1 cellular context compared by ENCODE assay signal in the genomic region with DNA sequence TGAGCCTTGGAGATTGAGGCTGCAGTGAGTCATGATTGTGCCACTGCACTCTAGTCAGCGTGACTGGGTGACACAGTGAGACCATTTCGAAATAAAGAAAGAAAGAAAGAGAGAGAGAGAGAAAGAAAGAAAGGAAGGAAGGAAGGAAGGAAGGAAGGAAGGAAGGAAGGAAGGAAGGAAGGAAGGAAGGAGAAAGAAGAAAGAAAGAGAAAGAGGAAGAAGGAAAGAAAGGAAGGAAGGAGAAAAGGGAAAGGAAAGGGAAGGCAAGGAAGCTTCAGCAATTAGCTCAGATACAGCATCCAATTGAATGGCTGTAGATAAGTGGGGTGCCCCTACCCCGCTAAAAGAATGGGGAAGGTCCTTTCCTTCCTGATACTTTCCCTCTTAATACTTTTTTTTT.
TF ChIP-seq lines count a peak whose summit lies in the region.

No MANE protein-coding gene starts in this region.

TF ChIP-seq in WTC11, 78 proteins besides CTCF, POLR2A, EP300 and RAD21 (continued from another document):
- TF ChIP-seq JAZF1 (CRISPR knock-in tag; IDR thresholded peaks at IDR 0.05) (no peak), ATF1 (CRISPR knock-in tag; IDR thresholded peaks at IDR 0.05) (no peak), ZNF425 (CRISPR knock-in tag; conservative IDR thresholded peaks at IDR 0.05) (no peak), NR1H2 (CRISPR knock-in tag; IDR thresholded peaks at IDR 0.05) (no peak), IRF2 (CRISPR knock-in tag; IDR thresholded peaks at IDR 0.05; ENCODE audit: borderline replicate concordance, low read depth) (no peak), ELF4 (CRISPR knock-in tag; IDR thresholded peaks at IDR 0.05; ENCODE audit: low read depth) (no peak), FOXK1 (CRISPR knock-in tag; IDR thresholded peaks at IDR 0.05) (no peak), E2F5 (CRISPR knock-in tag; IDR thresholded peaks at IDR 0.05) (no peak)
- TF ChIP-seq, protein P1, sequence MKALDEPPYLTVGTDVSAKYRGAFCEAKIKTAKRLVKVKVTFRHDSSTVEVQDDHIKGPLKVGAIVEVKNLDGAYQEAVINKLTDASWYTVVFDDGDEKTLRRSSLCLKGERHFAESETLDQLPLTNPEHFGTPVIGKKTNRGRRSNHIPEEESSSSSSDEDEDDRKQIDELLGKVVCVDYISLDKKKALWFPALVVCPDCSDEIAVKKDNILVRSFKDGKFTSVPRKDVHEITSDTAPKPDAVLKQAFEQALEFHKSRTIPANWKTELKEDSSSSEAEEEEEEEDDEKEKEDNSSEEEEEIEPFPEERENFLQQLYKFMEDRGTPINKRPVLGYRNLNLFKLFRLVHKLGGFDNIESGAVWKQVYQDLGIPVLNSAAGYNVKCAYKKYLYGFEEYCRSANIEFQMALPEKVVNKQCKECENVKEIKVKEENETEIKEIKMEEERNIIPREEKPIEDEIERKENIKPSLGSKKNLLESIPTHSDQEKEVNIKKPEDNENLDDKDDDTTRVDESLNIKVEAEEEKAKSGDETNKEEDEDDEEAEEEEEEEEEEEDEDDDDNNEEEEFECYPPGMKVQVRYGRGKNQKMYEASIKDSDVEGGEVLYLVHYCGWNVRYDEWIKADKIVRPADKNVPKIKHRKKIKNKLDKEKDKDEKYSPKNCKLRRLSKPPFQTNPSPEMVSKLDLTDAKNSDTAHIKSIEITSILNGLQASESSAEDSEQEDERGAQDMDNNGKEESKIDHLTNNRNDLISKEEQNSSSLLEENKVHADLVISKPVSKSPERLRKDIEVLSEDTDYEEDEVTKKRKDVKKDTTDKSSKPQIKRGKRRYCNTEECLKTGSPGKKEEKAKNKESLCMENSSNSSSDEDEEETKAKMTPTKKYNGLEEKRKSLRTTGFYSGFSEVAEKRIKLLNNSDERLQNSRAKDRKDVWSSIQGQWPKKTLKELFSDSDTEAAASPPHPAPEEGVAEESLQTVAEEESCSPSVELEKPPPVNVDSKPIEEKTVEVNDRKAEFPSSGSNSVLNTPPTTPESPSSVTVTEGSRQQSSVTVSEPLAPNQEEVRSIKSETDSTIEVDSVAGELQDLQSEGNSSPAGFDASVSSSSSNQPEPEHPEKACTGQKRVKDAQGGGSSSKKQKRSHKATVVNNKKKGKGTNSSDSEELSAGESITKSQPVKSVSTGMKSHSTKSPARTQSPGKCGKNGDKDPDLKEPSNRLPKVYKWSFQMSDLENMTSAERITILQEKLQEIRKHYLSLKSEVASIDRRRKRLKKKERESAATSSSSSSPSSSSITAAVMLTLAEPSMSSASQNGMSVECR (CRISPR knock-in tag; IDR thresholded peaks at IDR 0.05; ENCODE audit: borderline replicate concordance) = no peak
- TF ChIP-seq, protein P2, sequence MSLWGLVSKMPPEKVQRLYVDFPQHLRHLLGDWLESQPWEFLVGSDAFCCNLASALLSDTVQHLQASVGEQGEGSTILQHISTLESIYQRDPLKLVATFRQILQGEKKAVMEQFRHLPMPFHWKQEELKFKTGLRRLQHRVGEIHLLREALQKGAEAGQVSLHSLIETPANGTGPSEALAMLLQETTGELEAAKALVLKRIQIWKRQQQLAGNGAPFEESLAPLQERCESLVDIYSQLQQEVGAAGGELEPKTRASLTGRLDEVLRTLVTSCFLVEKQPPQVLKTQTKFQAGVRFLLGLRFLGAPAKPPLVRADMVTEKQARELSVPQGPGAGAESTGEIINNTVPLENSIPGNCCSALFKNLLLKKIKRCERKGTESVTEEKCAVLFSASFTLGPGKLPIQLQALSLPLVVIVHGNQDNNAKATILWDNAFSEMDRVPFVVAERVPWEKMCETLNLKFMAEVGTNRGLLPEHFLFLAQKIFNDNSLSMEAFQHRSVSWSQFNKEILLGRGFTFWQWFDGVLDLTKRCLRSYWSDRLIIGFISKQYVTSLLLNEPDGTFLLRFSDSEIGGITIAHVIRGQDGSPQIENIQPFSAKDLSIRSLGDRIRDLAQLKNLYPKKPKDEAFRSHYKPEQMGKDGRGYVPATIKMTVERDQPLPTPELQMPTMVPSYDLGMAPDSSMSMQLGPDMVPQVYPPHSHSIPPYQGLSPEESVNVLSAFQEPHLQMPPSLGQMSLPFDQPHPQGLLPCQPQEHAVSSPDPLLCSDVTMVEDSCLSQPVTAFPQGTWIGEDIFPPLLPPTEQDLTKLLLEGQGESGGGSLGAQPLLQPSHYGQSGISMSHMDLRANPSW (CRISPR knock-in tag; conservative IDR thresholded peaks at IDR 0.05; ENCODE audit: low read depth) = no peak
- TF ChIP-seq, protein P3, sequence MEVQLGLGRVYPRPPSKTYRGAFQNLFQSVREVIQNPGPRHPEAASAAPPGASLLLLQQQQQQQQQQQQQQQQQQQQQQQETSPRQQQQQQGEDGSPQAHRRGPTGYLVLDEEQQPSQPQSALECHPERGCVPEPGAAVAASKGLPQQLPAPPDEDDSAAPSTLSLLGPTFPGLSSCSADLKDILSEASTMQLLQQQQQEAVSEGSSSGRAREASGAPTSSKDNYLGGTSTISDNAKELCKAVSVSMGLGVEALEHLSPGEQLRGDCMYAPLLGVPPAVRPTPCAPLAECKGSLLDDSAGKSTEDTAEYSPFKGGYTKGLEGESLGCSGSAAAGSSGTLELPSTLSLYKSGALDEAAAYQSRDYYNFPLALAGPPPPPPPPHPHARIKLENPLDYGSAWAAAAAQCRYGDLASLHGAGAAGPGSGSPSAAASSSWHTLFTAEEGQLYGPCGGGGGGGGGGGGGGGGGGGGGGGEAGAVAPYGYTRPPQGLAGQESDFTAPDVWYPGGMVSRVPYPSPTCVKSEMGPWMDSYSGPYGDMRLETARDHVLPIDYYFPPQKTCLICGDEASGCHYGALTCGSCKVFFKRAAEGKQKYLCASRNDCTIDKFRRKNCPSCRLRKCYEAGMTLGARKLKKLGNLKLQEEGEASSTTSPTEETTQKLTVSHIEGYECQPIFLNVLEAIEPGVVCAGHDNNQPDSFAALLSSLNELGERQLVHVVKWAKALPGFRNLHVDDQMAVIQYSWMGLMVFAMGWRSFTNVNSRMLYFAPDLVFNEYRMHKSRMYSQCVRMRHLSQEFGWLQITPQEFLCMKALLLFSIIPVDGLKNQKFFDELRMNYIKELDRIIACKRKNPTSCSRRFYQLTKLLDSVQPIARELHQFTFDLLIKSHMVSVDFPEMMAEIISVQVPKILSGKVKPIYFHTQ (CRISPR knock-in tag; IDR thresholded peaks at IDR 0.05) = no peak
